25 cellular contexts compared by ENCODE assay signal in genomic region chr20:43987531-43987930, GRCh38.
DNase-seq lines count a peak whose midpoint lies in the region; ATAC-seq and TF ChIP-seq lines count a peak whose summit lies in the region.
"Had no signal": no experiment of that assay in that cellular context is flagged by ENCODE, and none has a peak within 500 bp of the region (broad histone marks: within the 10 kb centered on the region; RNA-seq: fewer than 3 reads in every experiment).

No MANE protein-coding gene starts in this region.

- no peak for ATAC-seq in activated naive CD8-positive, alpha-beta T cell treated with anti-CD3 and anti-CD28 coated beads, Interleukin-2, amount 50 U/mL, for 24 hours
- ATAC-seq in GM18909 (IDR thresholded peaks at IDR 0.05; ENCODE audit: poor library complexity, unreplicated experiment) (no peak), HG02678 (IDR thresholded peaks at IDR 0.05; ENCODE audit: unreplicated experiment) (no peak), GM21528 (IDR thresholded peaks at IDR 0.05; ENCODE audit: low FRiP score, unreplicated experiment) (no peak)

- H3K36me3 ChIP-seq in transverse colon, result no peaks in the 10 kb centered on the region
- H3K36me3 ChIP-seq: prostate gland, tibial nerve had no signal

- TF ChIP-seq CTCF in astrocyte of the cerebellum (IDR thresholded peaks at IDR 0.05; ENCODE audit: low read depth, low read length, missing control alignments), result no peak
- TF ChIP-seq CTCF in transverse colon (IDR thresholded peaks at IDR 0.05), result no peak

- H3K4me3 Mint-ChIP-seq in activated naive CD8-positive, alpha-beta T cell treated with anti-CD3 and anti-CD28 coated beads, Interleukin-2, amount 50 U/mL, for 24 hours, result no peak overlapping the region
- no peak overlapping the region for H3K4me3 Mint-ChIP-seq in activated naive CD8-positive, alpha-beta T cell treated with anti-CD3 and anti-CD28 coated beads for 36 hours
- H3K4me3 Mint-ChIP-seq: activated CD4-positive, alpha-beta T cell treated with anti-CD3 and anti-CD28 coated beads, Interleukin-2, amount 10 ng/mL, durations not matched to agents 7 days and 5 days; activated naive CD8-positive, alpha-beta T cell treated with anti-CD3 and anti-CD28 coated beads, Interleukin-2, amount 10 ng/mL, durations not matched to agents 7 days and 5 days; activated T-helper 1 cell treated with anti-CD3 and anti-CD28 coated beads, Interleukin-12 subunit alpha, Interleukin-12 subunit beta, Interleukin-2, Interleukin-4 antibody, amounts not matched to agents 30 ng/mL and 10 ng/mL and 1 ng/mL, durations not matched to agents 14 hours and 24 hours and 36 hours; IgD-negative memory B cell; stimulated activated naive CD8-positive, alpha-beta T cell treated with anti-CD3 and anti-CD28 coated beads, Interleukin-15, amount 100 ng/mL, for 72 hours had no signal

- H3K4me1 ChIP-seq in transverse colon, result peaks cover 13 to 41% (median 29%) of the 10 kb centered on the region in 4 donors
- H3K4me1 ChIP-seq: prostate gland, tibial nerve had no signal

- TF ChIP-seq POLR2A in transverse colon (IDR thresholded peaks at IDR 0.05), result no peak

- H3K27me3 ChIP-seq in transverse colon, result no peaks in the 10 kb centered on the region
- H3K27me3 ChIP-seq: tibial nerve had no signal

- H3K27ac ChIP-seq in transverse colon, result peak overlapping the region in 3 of 4 donors; percentile 17 to 75 (median 36)
- H3K27ac ChIP-seq: prostate gland, tibial nerve had no signal

- no peak for DNase-seq in activated naive CD8-positive, alpha-beta T cell treated with anti-CD3 and anti-CD28 coated beads, Interleukin-2, amount 50 U/mL, for 24 hours
- DNase-seq in activated naive CD8-positive, alpha-beta T cell treated with anti-CD3 and anti-CD28 coated beads for 36 hours, result no peak
- DNase-seq in NCI-H1930 (lab: John Stamatoyannopoulos, UW) (peak; percentile 26 to 30), astrocyte of the cerebellum (ENCODE audit: low read depth) (peak; percentile 12), transverse colon (no peak)
- DNase-seq: activated CD4-positive, alpha-beta T cell treated with anti-CD3 and anti-CD28 coated beads, Interleukin-2, amount 10 ng/mL, durations not matched to agents 7 days and 5 days; activated naive CD8-positive, alpha-beta T cell treated with anti-CD3 and anti-CD28 coated beads, Interleukin-2, amount 10 ng/mL, durations not matched to agents 7 days and 5 days; C1 segment of cervical spinal cord; Calu3; EL; glutamatergic neuron; kidney; MM.1S; NCI-H187; RPMI8226; SK-N-SH; stimulated activated naive CD8-positive, alpha-beta T cell treated with anti-CD3 and anti-CD28 coated beads, Interleukin-15, amount 100 ng/mL, for 72 hours; T-helper 2 cell had no signal

- in situ Hi-C loops in astrocyte of the cerebellum (cut with HindIII; ENCODE audit: low sequenced_read_pairs), result no loop called here
- in situ Hi-C loops in transverse colon (cut with MboI; ENCODE audit: low pct_ligation_motif_present in 1 of 4, low pct_unique_long_range_greater_than_20kb in 1 of 4, low sequenced_read_pairs in 3 of 4), result no loop called here

- 34 to 68% methylated on average over 3 to 4 of the region's 4 CpGs for WGBS in transverse colon (ENCODE audit: low coverage in 1 of 2), 2 donors

- peaks cover 38% of the 10 kb centered on the region for H3K4me1 Mint-ChIP-seq in activated naive CD8-positive, alpha-beta T cell treated with anti-CD3 and anti-CD28 coated beads, Interleukin-2, amount 50 U/mL, for 24 hours
- peaks cover 10% of the 10 kb centered on the region for H3K4me1 Mint-ChIP-seq in activated naive CD8-positive, alpha-beta T cell treated with anti-CD3 and anti-CD28 coated beads for 36 hours

- no peak overlapping the region for H3K4me3 ChIP-seq in astrocyte of the cerebellum (ENCODE audit: low read depth, low read length)
- no peak overlapping the region for H3K4me3 ChIP-seq in transverse colon
- H3K4me3 ChIP-seq: prostate gland, tibial nerve had no signal

- H3K27me3 Mint-ChIP-seq in activated naive CD8-positive, alpha-beta T cell treated with anti-CD3 and anti-CD28 coated beads, Interleukin-2, amount 50 U/mL, for 24 hours, result no peaks in the 10 kb centered on the region
- peaks cover 3% of the 10 kb centered on the region for H3K27me3 Mint-ChIP-seq in activated naive CD8-positive, alpha-beta T cell treated with anti-CD3 and anti-CD28 coated beads for 36 hours
- H3K27me3 Mint-ChIP-seq: IgD-negative memory B cell had no signal

- intact Hi-C loops in transverse colon (cut with DNase I; ENCODE audit: low total_unique reads), result loop anchor here (10.0 kb wide), 1 partner anchor 87 kb away; no protein-coding TSS in a partner anchor

- H3K27ac Mint-ChIP-seq in activated naive CD8-positive, alpha-beta T cell treated with anti-CD3 and anti-CD28 coated beads, Interleukin-2, amount 50 U/mL, for 24 hours, result peak overlapping the region; percentile 9
- H3K27ac Mint-ChIP-seq in activated naive CD8-positive, alpha-beta T cell treated with anti-CD3 and anti-CD28 coated beads for 36 hours, result no peak overlapping the region
- H3K27ac Mint-ChIP-seq: activated CD4-positive, alpha-beta T cell treated with anti-CD3 and anti-CD28 coated beads, Interleukin-2, amount 10 ng/mL, durations not matched to agents 7 days and 5 days; activated naive CD8-positive, alpha-beta T cell treated with anti-CD3 and anti-CD28 coated beads, Interleukin-2, amount 10 ng/mL, durations not matched to agents 7 days and 5 days; activated T-helper 1 cell treated with anti-CD3 and anti-CD28 coated beads, Interleukin-12 subunit alpha, Interleukin-12 subunit beta, Interleukin-2, Interleukin-4 antibody, amounts not matched to agents 30 ng/mL and 10 ng/mL and 1 ng/mL, durations not matched to agents 14 hours and 24 hours and 36 hours; IgD-negative memory B cell; stimulated activated naive CD8-positive, alpha-beta T cell treated with anti-CD3 and anti-CD28 coated beads, Interleukin-15, amount 100 ng/mL, for 72 hours had no signal

- H3K9me3 ChIP-seq in transverse colon, result no peaks in the 10 kb centered on the region
- H3K9me3 ChIP-seq: prostate gland, SK-N-SH had no signal

- TF ChIP-seq EP300 in transverse colon (IDR thresholded peaks at IDR 0.05; ENCODE audit: low read depth), result no peak

- H3K9me3 Mint-ChIP-seq in activated naive CD8-positive, alpha-beta T cell treated with anti-CD3 and anti-CD28 coated beads, Interleukin-2, amount 50 U/mL, for 24 hours, result peaks cover 4% of the 10 kb centered on the region
- H3K9me3 Mint-ChIP-seq in activated naive CD8-positive, alpha-beta T cell treated with anti-CD3 and anti-CD28 coated beads for 36 hours, result no peaks in the 10 kb centered on the region
- H3K9me3 Mint-ChIP-seq: stimulated activated naive CD8-positive, alpha-beta T cell treated with anti-CD3 and anti-CD28 coated beads, Interleukin-15, amount 100 ng/mL, for 72 hours had no signal

- no peaks in the 10 kb centered on the region for H3K36me3 Mint-ChIP-seq in activated naive CD8-positive, alpha-beta T cell treated with anti-CD3 and anti-CD28 coated beads, Interleukin-2, amount 50 U/mL, for 24 hours (ENCODE audit: low read depth)
- H3K36me3 Mint-ChIP-seq in activated naive CD8-positive, alpha-beta T cell treated with anti-CD3 and anti-CD28 coated beads for 36 hours, result no peaks in the 10 kb centered on the region

Comparison
In these comparisons a context has a peak if more than half of its experiments do, and no peak if none do; other contexts are left out.
1. DNase-seq: peak in NCI-H1930 (2 of 2) and astrocyte of the cerebellum (single experiment); none in activated naive CD8-positive, alpha-beta T cell treated with anti-CD3 and anti-CD28 coated beads, Interleukin-2, amount 50 U/mL, for 24 hours (single experiment), activated naive CD8-positive, alpha-beta T cell treated with anti-CD3 and anti-CD28 coated beads for 36 hours (single experiment) and transverse colon (single experiment).